ENCODE assay signal across 21 cellular contexts in the genomic region with DNA sequence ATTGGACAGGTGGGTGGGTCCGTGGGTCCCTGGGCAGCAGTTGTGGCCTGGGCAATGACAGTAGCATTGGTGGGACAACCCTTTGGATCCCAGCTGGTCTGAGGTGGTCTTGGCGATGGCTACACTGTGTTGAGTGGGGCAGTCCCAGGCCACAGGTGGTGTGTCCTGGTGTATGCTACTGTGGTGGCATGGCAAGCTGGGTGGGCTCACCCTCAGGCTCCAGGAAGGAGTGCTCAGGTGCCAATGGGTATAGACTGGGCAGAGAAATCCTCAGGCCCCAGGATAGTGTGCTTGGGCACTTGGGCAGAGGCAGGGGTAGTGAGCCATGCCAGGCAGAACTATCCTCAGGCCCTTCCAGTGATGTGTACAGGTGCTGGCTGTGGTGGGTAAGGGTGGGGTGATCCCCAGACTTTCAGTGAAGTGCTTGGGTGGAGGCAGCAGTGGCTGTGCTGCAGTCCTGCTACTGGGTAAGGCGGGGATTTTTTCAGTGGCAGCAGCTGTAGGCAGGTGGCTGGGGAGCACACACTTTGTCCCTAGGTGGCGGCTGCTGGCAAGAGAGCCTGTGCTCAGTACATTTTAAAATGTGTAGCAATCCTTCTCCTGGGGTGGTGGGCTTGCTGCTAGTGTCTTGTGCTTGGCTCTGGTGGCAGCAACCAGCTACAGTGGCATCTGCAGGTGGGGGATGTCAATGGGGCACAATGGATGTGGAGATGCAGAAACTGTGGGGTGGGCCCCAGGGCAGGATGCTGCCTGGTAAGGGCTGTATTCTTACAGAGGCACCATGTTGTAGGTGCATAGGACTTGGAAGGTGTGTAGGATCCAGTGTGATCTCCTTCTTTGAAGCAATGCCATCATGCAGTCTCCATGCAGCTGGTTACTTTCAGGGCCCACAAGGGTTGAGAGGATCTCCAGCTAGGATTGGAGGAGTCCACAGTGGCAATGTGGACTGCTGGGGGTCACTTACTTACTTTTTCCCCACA.
DNase-seq lines count a peak whose midpoint lies in the region; ATAC-seq and TF ChIP-seq lines count a peak whose summit lies in the region.
"Had no signal": no experiment of that assay in that cellular context is flagged by ENCODE, and none has a peak within 500 bp of the region (broad histone marks: within the 10 kb centered on the region; RNA-seq: fewer than 3 reads in every experiment).

No MANE protein-coding gene starts in this region.

- H3K9me3 ChIP-seq in lower lobe of right lung, result no peaks in the 10 kb centered on the region
- H3K9me3 ChIP-seq in upper lobe of right lung, result no peaks in the 10 kb centered on the region
- H3K9me3 ChIP-seq: testis had no signal

- no peaks in the 10 kb centered on the region for H3K36me3 ChIP-seq in lower lobe of right lung
- no peaks in the 10 kb centered on the region for H3K36me3 ChIP-seq in upper lobe of right lung

- H3K4me3 ChIP-seq in lower lobe of right lung, result no peak overlapping the region
- no peak overlapping the region for H3K4me3 ChIP-seq in upper lobe of right lung
- H3K4me3 ChIP-seq: BLaER1 treated with 17β-estradiol and CSF1 and Interleukin-3, amounts not matched to agents 10 nM and 100 nM; testis had no signal

- H3K4me1 ChIP-seq in lower lobe of right lung (peaks cover 9% of the 10 kb centered on the region), upper lobe of right lung (no peaks in the 10 kb centered on the region)
- H3K4me1 ChIP-seq: testis had no signal

- intact Hi-C loops in Right ventricle myocardium inferior (cut with DNase I), result no loop called here
- intact Hi-C loops in Right ventricle myocardium superior (cut with DNase I), result no loop called here
- intact Hi-C loops in lower lobe of right lung (cut with DNase I), result no loop called here
- intact Hi-C loops in upper lobe of right lung (cut with DNase I), result no loop called here

- no peaks in the 10 kb centered on the region for H3K27me3 ChIP-seq in lower lobe of right lung (ENCODE audit: low read depth)
- H3K27me3 ChIP-seq in upper lobe of right lung, result no peaks in the 10 kb centered on the region
- H3K27me3 ChIP-seq: BLaER1 treated with 17β-estradiol and CSF1 and Interleukin-3, amounts not matched to agents 10 nM and 100 nM; testis had no signal

- DNase-seq in Right ventricle myocardium inferior (ENCODE audit: missing footprints) (no peak), Right ventricle myocardium superior (no peak), lower lobe of right lung (no peak), upper lobe of right lung (no peak), RPMI8226 (no peak)
- DNase-seq: 8988T; activated CD4-positive, alpha-beta T cell treated with anti-CD3 and anti-CD28 coated beads, Interleukin-2, amount 10 ng/mL, durations not matched to agents 24 days and 14 days; activated naive CD4-positive, alpha-beta T cell; cerebellar nuclear complex; effector CD4-positive, alpha-beta T cell; glutamatergic neuron; naive thymus-derived CD8-positive, alpha-beta T cell; NCI-H187; NCI-H446; T-cell; testis had no signal

- ATAC-seq in Right ventricle myocardium inferior, result peak; percentile 26
- no peak for ATAC-seq in Right ventricle myocardium superior (ENCODE audit: poor library complexity)
- peak; percentile 47 for ATAC-seq in HG02798 (IDR thresholded peaks at IDR 0.05; ENCODE audit: poor library complexity, unreplicated experiment)
- peak; percentile 21 to 38 for ATAC-seq in lower lobe of right lung
- ATAC-seq in upper lobe of right lung, result peak; percentile 34
- ATAC-seq in HG03521 (IDR thresholded peaks at IDR 0.05; ENCODE audit: unreplicated experiment), result no peak
- no peak for ATAC-seq in GM19452 (IDR thresholded peaks at IDR 0.05; ENCODE audit: unreplicated experiment)
- ATAC-seq: naive thymus-derived CD8-positive, alpha-beta T cell; T-cell had no signal

- TF ChIP-seq CTCF in lower lobe of right lung (IDR thresholded peaks at IDR 0.05), result no peak
- no peak for TF ChIP-seq CTCF in upper lobe of right lung (IDR thresholded peaks at IDR 0.05)

- H3K27ac ChIP-seq in lower lobe of right lung, result no peak overlapping the region
- H3K27ac ChIP-seq in upper lobe of right lung, result no peak overlapping the region
- H3K27ac ChIP-seq: BLaER1 treated with 17β-estradiol and CSF1 and Interleukin-3, amounts not matched to agents 10 nM and 100 nM; RWPE1; testis had no signal

Comparison
In these comparisons a context has a peak if more than half of its experiments do, and no peak if none do; other contexts are left out.
1. ATAC-seq: peak in Right ventricle myocardium inferior (single experiment), HG02798 (single experiment), lower lobe of right lung (2 of 2) and upper lobe of right lung (single experiment); none in Right ventricle myocardium superior (single experiment), HG03521 (single experiment) and GM19452 (single experiment).